21 cellular contexts compared by ENCODE assay signal in the genomic region with DNA sequence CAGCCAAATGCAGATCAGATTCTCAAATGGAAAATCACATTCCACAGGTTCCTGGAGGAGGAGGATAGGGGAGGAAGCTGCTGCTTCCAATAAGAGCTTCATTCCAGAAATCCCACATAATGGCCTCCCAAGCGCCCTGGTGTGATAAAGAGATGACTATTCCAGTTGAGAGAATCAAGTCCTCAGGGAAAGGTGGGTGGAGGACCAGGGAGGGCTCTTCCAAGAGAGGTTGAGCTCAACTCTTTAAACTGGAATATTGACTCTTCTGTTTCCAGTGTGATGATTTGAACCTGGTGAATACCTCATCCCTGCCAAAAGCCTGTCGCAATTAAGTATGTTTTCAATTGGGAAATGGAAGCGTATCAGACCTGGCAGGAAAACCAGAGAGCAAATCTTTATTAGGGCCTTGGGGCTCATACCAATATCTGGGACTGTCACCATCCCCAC.
A peak's percentile ranks its signal among the peaks of the same experiment; 100 is the strongest.
DNase-seq lines count a peak whose midpoint lies in the region; ATAC-seq and TF ChIP-seq lines count a peak whose summit lies in the region.
"Had no signal": no experiment of that assay in that cellular context is flagged by ENCODE, and none has a peak within 500 bp of the region (broad histone marks: within the 10 kb centered on the region; RNA-seq: fewer than 3 reads in every experiment).

No MANE protein-coding gene starts in this region.

- H3K27me3 ChIP-seq in brain microvascular endothelial cell (replicated peaks), result no peaks in the 10 kb centered on the region

- in situ Hi-C loops in brain microvascular endothelial cell (cut with HindIII; ENCODE audit: low pct_ligation_motif_present, low sequenced_read_pairs), result no loop called here

- intact Hi-C loops in sciatic nerve (cut with DNase I), result no loop called here

- ATAC-seq in sciatic nerve (peak; percentile 90), GM18502 (IDR thresholded peaks at IDR 0.05; ENCODE audit: poor library complexity, unreplicated experiment) (no peak)
- ATAC-seq: stimulated activated naive CD8-positive, alpha-beta T cell treated with anti-CD3 and anti-CD28 coated beads, Interleukin-15, Interleukin-2, amounts not matched to agents 100 U/mL and 50 U/mL, for 24 hours had no signal

- H3K36me3 ChIP-seq in brain microvascular endothelial cell (replicated peaks), result no peaks in the 10 kb centered on the region
- H3K36me3 ChIP-seq: WERI-Rb-1 had no signal

- peak; percentile 22 for DNase-seq in Daoy (ENCODE audit: low read depth)
- DNase-seq in brain microvascular endothelial cell, result peak; percentile 6
- DNase-seq in iPS DF 19.7 (ENCODE audit: low read depth, low spot score), result peak; percentile 20
- DNase-seq in sciatic nerve (ENCODE audit: low spot score), result no peak
- no peak for DNase-seq in C1 segment of cervical spinal cord (lab: John Stamatoyannopoulos, UW)
- DNase-seq in DMS153 (lab: John Stamatoyannopoulos, UW), result no peak
- no peak for DNase-seq in cerebellar cortex (ENCODE audit: low spot score)
- DNase-seq: activated CD4-positive, alpha-beta memory T cell treated with anti-CD3 and anti-CD28 coated beads, Interleukin-2, amount 10 ng/mL, durations not matched to agents 7 days and 5 days; activated T-cell treated with anti-CD3 and anti-CD28 coated beads, Interleukin-2, amount 50 U/mL, for 24 hours; dorsolateral prefrontal cortex; EL; erythroblast; head of caudate nucleus; HFFc6; KG1; NCI-H526 treated with DMSO at 0.1 percent for 48 hours; SHP77; stimulated activated naive CD8-positive, alpha-beta T cell treated with anti-CD3 and anti-CD28 coated beads, Interleukin-15, Interleukin-2, amounts not matched to agents 100 U/mL and 50 U/mL, for 24 hours; T-helper 1 cell; WERI-Rb-1 had no signal

- no peak overlapping the region for H3K27ac ChIP-seq in brain microvascular endothelial cell
- H3K27ac ChIP-seq: dorsolateral prefrontal cortex, WERI-Rb-1 had no signal

- no peak overlapping the region for H3K4me3 ChIP-seq in brain microvascular endothelial cell (ENCODE audit: low read depth, low read length)
- H3K4me3 ChIP-seq: dorsolateral prefrontal cortex had no signal

- no peak for TF ChIP-seq CTCF in brain microvascular endothelial cell (IDR thresholded peaks at IDR 0.05; ENCODE audit: low read depth, low read length, missing control alignments)

Comparison
In these comparisons a context has a peak if more than half of its experiments do, and no peak if none do; other contexts are left out.
1. DNase-seq: peak in Daoy (single experiment), brain microvascular endothelial cell (single experiment) and iPS DF 19.7 (single experiment); none in sciatic nerve (single experiment), C1 segment of cervical spinal cord (0 of 14), DMS153 (single experiment) and cerebellar cortex (single experiment).